In the genomic region with DNA sequence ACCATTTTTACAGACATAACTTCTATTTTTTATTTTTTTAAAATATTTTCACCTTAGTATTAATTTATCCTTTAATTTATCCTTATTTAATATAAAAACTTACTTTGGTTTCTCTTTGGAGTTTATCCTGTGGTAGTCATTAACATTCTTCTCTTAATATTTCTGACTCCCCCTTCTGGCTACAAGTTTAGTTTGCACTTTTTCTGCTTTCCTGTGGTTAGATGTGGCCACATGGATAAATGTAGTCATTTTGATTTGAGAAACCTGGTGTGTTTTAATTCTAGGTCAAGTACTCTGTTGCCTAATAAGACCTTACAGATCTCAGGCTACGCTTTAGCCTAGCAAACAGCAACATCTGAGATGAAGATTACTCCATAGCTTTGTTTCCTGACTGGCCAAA, we compare ENCODE assay signal across 13 cellular contexts.
DNase-seq lines count a peak whose midpoint lies in the region; ATAC-seq, FAIRE-seq and TF ChIP-seq lines count a peak whose summit lies in the region.
"Had no signal": no experiment of that assay in that cellular context is flagged by ENCODE, and none has a peak within 500 bp of the region (broad histone marks: within the 10 kb centered on the region; RNA-seq: fewer than 3 reads in every experiment).

No MANE protein-coding gene starts in this region.

- no peaks in the 10 kb centered on the region for H3K36me3 ChIP-seq in PC-9 (ENCODE audit: low read depth)
- H3K36me3 ChIP-seq: BLaER1 treated with 17β-estradiol and CSF1 and Interleukin-3, amounts not matched to agents 10 nM and 100 nM had no signal

- H3F3A ChIP-seq in PC-9 (ENCODE audit: insufficient read depth, low read depth), result no peaks in the 10 kb centered on the region

- H3K9me3 ChIP-seq in H9 (ENCODE audit: control insufficient read depth, low read depth, low read length), result no peaks in the 10 kb centered on the region
- H3K9me3 ChIP-seq in PC-9 (ENCODE audit: insufficient read depth, low read depth), result 0 out of 2 replicates have a peak, but pooled peaks cover 4% of the 10 kb centered on the region

- H3K18ac ChIP-seq in H9 (ENCODE audit: insufficient read length, low read depth, low read length), result no peak overlapping the region

- H3K9me3 Mint-ChIP-seq in H9 (peaks cover 1 to 9% of the 10 kb centered on the region in 2 experiments; a peak in 3 of 5 replicates), endothelial cell (ENCODE audit: unreplicated experiment) (no peaks in the 10 kb centered on the region)
- H3K9me3 Mint-ChIP-seq: activated naive CD8-positive, alpha-beta T cell treated with anti-CD3 and anti-CD28 coated beads, Interleukin-2, amount 10 ng/mL, durations not matched to agents 7 days and 5 days had no signal

- no peaks in the 10 kb centered on the region for H3K4me1 Mint-ChIP-seq in H9
- H3K4me1 Mint-ChIP-seq in endothelial cell (ENCODE audit: unreplicated experiment), result no peaks in the 10 kb centered on the region

- H3K56ac ChIP-seq in H9 (ENCODE audit: insufficient read length, low read depth, low read length), result no peak overlapping the region

- no peak overlapping the region for H3K27ac ChIP-seq in 22Rv1
- no peak overlapping the region for H3K27ac ChIP-seq in H9 (ENCODE audit: insufficient read length, low read depth, low read length)
- no peak overlapping the region for H3K27ac ChIP-seq in PC-9
- H3K27ac ChIP-seq: BLaER1 treated with 17β-estradiol and CSF1 and Interleukin-3, amounts not matched to agents 10 nM and 100 nM had no signal

- DNase-seq in H9, result no peak
- no peak for DNase-seq in PC-9
- DNase-seq in endothelial cell (ENCODE audit: low spot score), result no peak
- no peak for DNase-seq in HEK293T (ENCODE audit: extremely low spot score)
- no peak for DNase-seq in Right ventricle myocardium inferior (ENCODE audit: missing footprints)
- DNase-seq in NCI-H345 treated with DMSO at 0.1 percent for 48 hours (lab: John Stamatoyannopoulos, UW; ENCODE audit: unreplicated experiment), result no peak
- no peak for DNase-seq in GM12892 (ENCODE audit: insufficient read length)
- DNase-seq: activated naive CD8-positive, alpha-beta T cell treated with anti-CD3 and anti-CD28 coated beads, Interleukin-2, amount 10 ng/mL, durations not matched to agents 7 days and 5 days; naive B cell; NCI-H187 treated with DMSO at 0.1 percent for 48 hours; stimulated activated CD4-positive, alpha-beta T cell treated with anti-CD3 and anti-CD28 coated beads, Interleukin-12 subunit alpha, Interleukin-12 subunit beta, amount 100 ng/mL, for 4 hours had no signal

- no peak overlapping the region for H2AK5ac ChIP-seq in H9 (ENCODE audit: insufficient read length, low read length)

- no peak overlapping the region for H4K8ac ChIP-seq in H9 (replicated peaks; ENCODE audit: insufficient read length, low read depth, low read length)

- H3K9ac ChIP-seq in H9 (ENCODE audit: extremely low read depth, insufficient read length, low read length), result no peak overlapping the region
- H3K9ac ChIP-seq: BLaER1 treated with 17β-estradiol and CSF1 and Interleukin-3, amounts not matched to agents 10 nM and 100 nM had no signal

- CTCF ChIA-PET in PC-9 (lab: Charles Lee), result no interaction called here
- CTCF ChIA-PET in HEK293T (lab: Yijun Ruan, JAX), result no interaction called here

- H2BK12ac ChIP-seq in H9 (ENCODE audit: insufficient read length, low read depth, low read length), result no peak overlapping the region

- H2AFZ ChIP-seq in H9 (ENCODE audit: low read length) (peak overlapping the region; percentile 56), PC-9 (no peak overlapping the region)

- POLR2A ChIA-PET in PC-9 (lab: Charles Lee; ENCODE audit: unreplicated experiment), result no interaction called here
- POLR2A ChIA-PET in HEK293T (lab: Yijun Ruan, JAX), result no interaction called here

- intact Hi-C loops in PC-9 (cut with micrococcal nuclease; ENCODE audit: unreplicated experiment) (no loop called here), Right ventricle myocardium inferior (cut with DNase I) (no loop called here)

- H3K4me3 Mint-ChIP-seq in H9 (no peak overlapping the region), endothelial cell (ENCODE audit: unreplicated experiment) (no peak overlapping the region)
- H3K4me3 Mint-ChIP-seq: activated naive CD8-positive, alpha-beta T cell treated with anti-CD3 and anti-CD28 coated beads, Interleukin-2, amount 10 ng/mL, durations not matched to agents 7 days and 5 days; naive B cell had no signal

- no peak overlapping the region for H2BK5ac ChIP-seq in H9 (ENCODE audit: insufficient read length, low read length)

- no TSS peak for BruUV-seq in PC-9 (replicated peaks; lab: Mats Ljungman, UMichigan)

- no peaks in the 10 kb centered on the region for H3K9me2 ChIP-seq in PC-9 (ENCODE audit: insufficient read depth)

- no CpG with 5 or more reads among the region's 1 CpG for WGBS in H9 (ENCODE audit: extremely low coverage, insufficient read length, low lambda C conversion rate)

- H2BK15ac ChIP-seq in H9 (ENCODE audit: low read depth, low read length), result no peak overlapping the region

- no peak overlapping the region for H3K23ac ChIP-seq in H9 (ENCODE audit: insufficient read length, low read depth, low read length)

- H4K5ac ChIP-seq in H9 (ENCODE audit: insufficient read length, low read depth, low read length), result no peak overlapping the region

- no peak for TF ChIP-seq POLR2A in GM12892 (IDR thresholded peaks at IDR 0.05; ENCODE audit: low read depth, low read length)

- H3K23me2 ChIP-seq in H9 (ENCODE audit: insufficient read length, low read depth, low read length, poor library complexity, severe bottlenecking), result no peaks in the 10 kb centered on the region

- H2BK120ac ChIP-seq in H9 (ENCODE audit: low read depth, low read length, poor library complexity, severe bottlenecking), result no peak overlapping the region

- H3K4me2 ChIP-seq in H9 (ENCODE audit: insufficient read depth, insufficient read length, low read length), result no peak overlapping the region
- H3K4me2 ChIP-seq in PC-9, result no peak overlapping the region
- H3K4me2 ChIP-seq: BLaER1 treated with 17β-estradiol and CSF1 and Interleukin-3, amounts not matched to agents 10 nM and 100 nM had no signal

- H4K20me1 ChIP-seq in H9 (ENCODE audit: control insufficient read depth, insufficient read depth, insufficient read length) (no peaks in the 10 kb centered on the region), PC-9 (ENCODE audit: insufficient read depth) (no peaks in the 10 kb centered on the region)
- H4K20me1 ChIP-seq: BLaER1 treated with 17β-estradiol and CSF1 and Interleukin-3, amounts not matched to agents 10 nM and 100 nM had no signal

- H3K4me1 ChIP-seq in H9 (ENCODE audit: insufficient read depth, low read length), result no peaks in the 10 kb centered on the region
- no peaks in the 10 kb centered on the region for H3K4me1 ChIP-seq in PC-9 (replicated peaks; ENCODE audit: insufficient read depth)

- H3K79me2 ChIP-seq in H9 (ENCODE audit: insufficient read depth, low read length) (no peaks in the 10 kb centered on the region), PC-9 (ENCODE audit: low read depth) (no peaks in the 10 kb centered on the region)

- H3K14ac ChIP-seq in H9 (ENCODE audit: insufficient read depth, low read length), result no peak overlapping the region

- H3K36me3 Mint-ChIP-seq in H9 (ENCODE audit: insufficient read depth in 1 of 3, low read depth in 3 of 3) (peaks cover 0 to 1% (median 0%) of the 10 kb centered on the region in 3 experiments; a peak in 1 of 7 replicates), endothelial cell (ENCODE audit: low read depth, unreplicated experiment) (no peaks in the 10 kb centered on the region)
- H3K36me3 Mint-ChIP-seq: activated naive CD8-positive, alpha-beta T cell treated with anti-CD3 and anti-CD28 coated beads, Interleukin-2, amount 10 ng/mL, durations not matched to agents 7 days and 5 days; naive B cell had no signal

- no peak overlapping the region for H3K4ac ChIP-seq in H9 (ENCODE audit: low read depth, low read length)

- H3T11ph ChIP-seq in H9 (ENCODE audit: low read length), result no peak overlapping the region

- H3K79me1 ChIP-seq in H9 (ENCODE audit: insufficient read depth, low read depth, low read length, poor library complexity, severe bottlenecking), result no peaks in the 10 kb centered on the region

- no peak for ATAC-seq in Right ventricle myocardium inferior

- H3K27me3 Mint-ChIP-seq in H9 (ENCODE audit: low read depth), result no peaks in the 10 kb centered on the region
- H3K27me3 Mint-ChIP-seq in endothelial cell (ENCODE audit: unreplicated experiment), result no peaks in the 10 kb centered on the region
- H3K27me3 Mint-ChIP-seq: naive B cell had no signal

- FAIRE-seq in GM12892 (lab: Jason Lieb, UNC), result no peak

- no peak overlapping the region for H2BK20ac ChIP-seq in H9 (ENCODE audit: low read depth, low read length, poor library complexity, severe bottlenecking)

- H4K91ac ChIP-seq in H9 (ENCODE audit: insufficient read length, low read depth, low read length), result no peak overlapping the region

- no peaks in the 10 kb centered on the region for H3K27me3 ChIP-seq in H9 (ENCODE audit: insufficient read depth, low read length)
- no peaks in the 10 kb centered on the region for H3K27me3 ChIP-seq in PC-9 (ENCODE audit: insufficient read depth, low read depth)
- H3K27me3 ChIP-seq: BLaER1 treated with 17β-estradiol and CSF1 and Interleukin-3, amounts not matched to agents 10 nM and 100 nM had no signal

- H3K4me3 ChIP-seq in PC-9, result no peak overlapping the region
- H3K4me3 ChIP-seq: BLaER1 treated with 17β-estradiol and CSF1 and Interleukin-3, amounts not matched to agents 10 nM and 100 nM had no signal

- H3K27ac Mint-ChIP-seq in H9, result no peak overlapping the region
- H3K27ac Mint-ChIP-seq in endothelial cell (ENCODE audit: unreplicated experiment), result no peak overlapping the region
- H3K27ac Mint-ChIP-seq: activated naive CD8-positive, alpha-beta T cell treated with anti-CD3 and anti-CD28 coated beads, Interleukin-2, amount 10 ng/mL, durations not matched to agents 7 days and 5 days; naive B cell had no signal

- TF ChIP-seq CTCF in 22Rv1 (IDR thresholded peaks at IDR 0.05), result peak; percentile 44
- peak; percentile 61 for TF ChIP-seq CTCF in H9 (conservative IDR thresholded peaks at IDR 0.05)
- TF ChIP-seq CTCF in PC-9 (conservative IDR thresholded peaks at IDR 0.05), result 0 out of 2 replicates have a peak, but pooled peaks have one; percentile 32
- peak; percentile 35 for TF ChIP-seq CTCF in endothelial cell (IDR thresholded peaks at IDR 0.05; ENCODE audit: unreplicated experiment)

TF ChIP-seq in HEK293T, 16 proteins besides CTCF, POLR2A, EP300 and RAD21 (continues in another document):
- TF ChIP-seq LEF1 (IDR thresholded peaks at IDR 0.05; ENCODE audit: borderline replicate concordance), result no peak
- TF ChIP-seq HDGF (IDR thresholded peaks at IDR 0.05; ENCODE audit: borderline replicate concordance), result no peak
- no peak for TF ChIP-seq NFRKB (IDR thresholded peaks at IDR 0.05)
- TF ChIP-seq ARNT (IDR thresholded peaks at IDR 0.05), result no peak
- no peak for TF ChIP-seq CTBP1 (IDR thresholded peaks at IDR 0.05; ENCODE audit: borderline replicate concordance)
- no peak for TF ChIP-seq ELF4 (IDR thresholded peaks at IDR 0.05)
- TF ChIP-seq TARDBP (IDR thresholded peaks at IDR 0.05), result no peak
- no peak for TF ChIP-seq BHLHE40 (IDR thresholded peaks at IDR 0.05; ENCODE audit: borderline replicate concordance)
- no peak for TF ChIP-seq SUZ12 (IDR thresholded peaks at IDR 0.05)
- TF ChIP-seq SP1 (IDR thresholded peaks at IDR 0.05), result no peak
- no peak for TF ChIP-seq ZNF384 (IDR thresholded peaks at IDR 0.05)
- TF ChIP-seq FOXM1 (IDR thresholded peaks at IDR 0.05; ENCODE audit: borderline replicate concordance), result no peak
